Comparison of ENCODE assay signal across 1 cellular context in the genomic region with DNA sequence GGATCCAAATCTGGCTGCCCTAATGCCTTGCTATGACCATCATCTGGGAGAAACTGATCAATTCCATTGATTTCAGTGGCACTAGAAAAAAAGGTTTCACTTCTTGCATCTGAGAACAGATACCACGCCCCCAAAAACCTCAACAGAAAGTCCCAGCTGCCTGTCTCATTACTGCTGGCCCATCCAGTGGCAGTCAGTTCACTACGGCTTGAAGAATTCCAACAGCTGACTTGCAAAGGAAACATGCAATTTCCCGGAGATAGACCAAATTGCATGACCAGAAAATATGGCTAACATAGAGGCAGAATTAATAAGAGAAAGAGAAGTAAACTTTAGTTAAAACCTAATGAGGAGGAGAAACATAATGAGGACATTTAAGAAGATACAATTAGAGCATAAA.
TF ChIP-seq lines count a peak whose summit lies in the region.

No MANE protein-coding gene starts in this region.

TF ChIP-seq in K562, 482 proteins besides CTCF, POLR2A, EP300 and RAD21:
- TF ChIP-seq, protein P1, sequence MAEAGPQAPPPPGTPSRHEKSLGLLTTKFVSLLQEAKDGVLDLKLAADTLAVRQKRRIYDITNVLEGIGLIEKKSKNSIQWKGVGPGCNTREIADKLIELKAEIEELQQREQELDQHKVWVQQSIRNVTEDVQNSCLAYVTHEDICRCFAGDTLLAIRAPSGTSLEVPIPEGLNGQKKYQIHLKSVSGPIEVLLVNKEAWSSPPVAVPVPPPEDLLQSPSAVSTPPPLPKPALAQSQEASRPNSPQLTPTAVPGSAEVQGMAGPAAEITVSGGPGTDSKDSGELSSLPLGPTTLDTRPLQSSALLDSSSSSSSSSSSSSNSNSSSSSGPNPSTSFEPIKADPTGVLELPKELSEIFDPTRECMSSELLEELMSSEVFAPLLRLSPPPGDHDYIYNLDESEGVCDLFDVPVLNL (CRISPR knock-in tag; IDR thresholded peaks at IDR 0.05; ENCODE audit: low read depth) = no peak
- no peak for TF ChIP-seq WHSC1 (IDR thresholded peaks at IDR 0.05; ENCODE audit: low read length)
- TF ChIP-seq, protein P2, sequence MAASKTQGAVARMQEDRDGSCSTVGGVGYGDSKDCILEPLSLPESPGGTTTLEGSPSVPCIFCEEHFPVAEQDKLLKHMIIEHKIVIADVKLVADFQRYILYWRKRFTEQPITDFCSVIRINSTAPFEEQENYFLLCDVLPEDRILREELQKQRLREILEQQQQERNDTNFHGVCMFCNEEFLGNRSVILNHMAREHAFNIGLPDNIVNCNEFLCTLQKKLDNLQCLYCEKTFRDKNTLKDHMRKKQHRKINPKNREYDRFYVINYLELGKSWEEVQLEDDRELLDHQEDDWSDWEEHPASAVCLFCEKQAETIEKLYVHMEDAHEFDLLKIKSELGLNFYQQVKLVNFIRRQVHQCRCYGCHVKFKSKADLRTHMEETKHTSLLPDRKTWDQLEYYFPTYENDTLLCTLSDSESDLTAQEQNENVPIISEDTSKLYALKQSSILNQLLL (CRISPR knock-in tag; IDR thresholded peaks at IDR 0.05; ENCODE audit: borderline replicate concordance) = no peak
- no peak for TF ChIP-seq L3MBTL2 (IDR thresholded peaks at IDR 0.05)
- TF ChIP-seq, protein P3, sequence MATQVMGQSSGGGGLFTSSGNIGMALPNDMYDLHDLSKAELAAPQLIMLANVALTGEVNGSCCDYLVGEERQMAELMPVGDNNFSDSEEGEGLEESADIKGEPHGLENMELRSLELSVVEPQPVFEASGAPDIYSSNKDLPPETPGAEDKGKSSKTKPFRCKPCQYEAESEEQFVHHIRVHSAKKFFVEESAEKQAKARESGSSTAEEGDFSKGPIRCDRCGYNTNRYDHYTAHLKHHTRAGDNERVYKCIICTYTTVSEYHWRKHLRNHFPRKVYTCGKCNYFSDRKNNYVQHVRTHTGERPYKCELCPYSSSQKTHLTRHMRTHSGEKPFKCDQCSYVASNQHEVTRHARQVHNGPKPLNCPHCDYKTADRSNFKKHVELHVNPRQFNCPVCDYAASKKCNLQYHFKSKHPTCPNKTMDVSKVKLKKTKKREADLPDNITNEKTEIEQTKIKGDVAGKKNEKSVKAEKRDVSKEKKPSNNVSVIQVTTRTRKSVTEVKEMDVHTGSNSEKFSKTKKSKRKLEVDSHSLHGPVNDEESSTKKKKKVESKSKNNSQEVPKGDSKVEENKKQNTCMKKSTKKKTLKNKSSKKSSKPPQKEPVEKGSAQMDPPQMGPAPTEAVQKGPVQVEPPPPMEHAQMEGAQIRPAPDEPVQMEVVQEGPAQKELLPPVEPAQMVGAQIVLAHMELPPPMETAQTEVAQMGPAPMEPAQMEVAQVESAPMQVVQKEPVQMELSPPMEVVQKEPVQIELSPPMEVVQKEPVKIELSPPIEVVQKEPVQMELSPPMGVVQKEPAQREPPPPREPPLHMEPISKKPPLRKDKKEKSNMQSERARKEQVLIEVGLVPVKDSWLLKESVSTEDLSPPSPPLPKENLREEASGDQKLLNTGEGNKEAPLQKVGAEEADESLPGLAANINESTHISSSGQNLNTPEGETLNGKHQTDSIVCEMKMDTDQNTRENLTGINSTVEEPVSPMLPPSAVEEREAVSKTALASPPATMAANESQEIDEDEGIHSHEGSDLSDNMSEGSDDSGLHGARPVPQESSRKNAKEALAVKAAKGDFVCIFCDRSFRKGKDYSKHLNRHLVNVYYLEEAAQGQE (CRISPR knock-in tag; IDR thresholded peaks at IDR 0.05; ENCODE audit: low read depth) = no peak
- TF ChIP-seq BRF2 (IDR thresholded peaks at IDR 0.05; ENCODE audit: borderline replicate concordance, insufficient read depth, insufficient read length) = no peak
- no peak for TF ChIP-seq RNF2 (IDR thresholded peaks at IDR 0.05)
- no peak for TF ChIP-seq CAMTA2 (CRISPR knock-in tag; conservative IDR thresholded peaks at IDR 0.05)
- no peak for TF ChIP-seq MLX (CRISPR knock-in tag; conservative IDR thresholded peaks at IDR 0.05)
- TF ChIP-seq ZNF217 (CRISPR knock-in tag; IDR thresholded peaks at IDR 0.05) = no peak
- TF ChIP-seq, protein P4, sequence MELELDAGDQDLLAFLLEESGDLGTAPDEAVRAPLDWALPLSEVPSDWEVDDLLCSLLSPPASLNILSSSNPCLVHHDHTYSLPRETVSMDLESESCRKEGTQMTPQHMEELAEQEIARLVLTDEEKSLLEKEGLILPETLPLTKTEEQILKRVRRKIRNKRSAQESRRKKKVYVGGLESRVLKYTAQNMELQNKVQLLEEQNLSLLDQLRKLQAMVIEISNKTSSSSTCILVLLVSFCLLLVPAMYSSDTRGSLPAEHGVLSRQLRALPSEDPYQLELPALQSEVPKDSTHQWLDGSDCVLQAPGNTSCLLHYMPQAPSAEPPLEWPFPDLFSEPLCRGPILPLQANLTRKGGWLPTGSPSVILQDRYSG (tag; conservative IDR thresholded peaks at IDR 0.05; ENCODE audit: low read depth) = no peak
- no peak for TF ChIP-seq PTTG1 (tag; IDR thresholded peaks at IDR 0.05; ENCODE audit: low read depth)
- no peak for TF ChIP-seq SIN3A (IDR thresholded peaks at IDR 0.05; ENCODE audit: borderline replicate concordance in 2 of 2, control insufficient read depth in 1 of 2, low read depth in 2 of 2, low read length in 2 of 2)
- TF ChIP-seq ETV1 (tag; conservative IDR thresholded peaks at IDR 0.05; ENCODE audit: low read depth) = no peak
